In the genomic region with DNA sequence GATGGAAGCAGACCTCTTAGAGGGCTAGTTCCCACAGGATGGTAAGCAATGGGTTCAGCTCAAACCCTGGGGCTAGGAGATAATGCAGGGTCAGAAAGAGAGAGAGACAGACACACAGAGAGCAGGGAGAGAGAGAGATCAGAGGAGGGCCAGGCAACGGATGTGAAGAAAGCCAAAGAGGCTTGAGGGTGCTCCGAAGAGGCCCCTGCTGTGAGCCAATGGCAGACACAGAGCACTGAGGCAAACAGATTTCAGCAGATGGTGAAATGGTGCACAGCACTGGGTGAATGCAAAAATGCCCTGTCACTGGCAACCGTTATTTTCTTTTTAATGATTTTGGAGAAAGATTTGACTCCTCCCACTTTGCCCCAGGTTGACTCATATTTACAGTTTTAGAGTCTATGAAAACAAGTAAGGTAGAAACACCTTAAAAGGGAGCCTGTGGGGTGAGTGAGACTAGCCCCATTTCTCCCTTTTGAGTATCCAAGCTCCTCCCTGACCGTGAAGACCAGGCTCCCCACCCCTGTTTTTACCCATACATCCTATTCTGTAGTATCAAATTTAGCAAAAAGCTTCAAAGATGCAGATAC, we compare ENCODE assay signal across 24 cellular contexts. TPM values are rescaled to one million over a fixed set of nuclear protein-coding genes. Genes with fewer than 3 reads are reported as not detected.
"Had no signal": no experiment of that assay in that cellular context is flagged by ENCODE, and none has a peak within 500 bp of the region (broad histone marks: within the 10 kb centered on the region; RNA-seq: fewer than 3 reads in every experiment).

No MANE protein-coding gene starts in this region.

- H3K9me3 Mint-ChIP-seq: activated B cell treated with CpG ODN at 0.5 μM for 24 hours; central memory CD8-positive, alpha-beta T cell; endodermal cell; naive thymus-derived CD4-positive, alpha-beta T cell; neural progenitor cell; stimulated activated naive CD8-positive, alpha-beta T cell treated with anti-CD3 and anti-CD28 coated beads, Interleukin-15, amount 100 ng/mL, for 72 hours had no signal

- ATAC-seq: foreskin keratinocyte; naive thymus-derived CD4-positive, alpha-beta T cell had no signal

- H3K27ac Mint-ChIP-seq: activated B cell treated with CpG ODN at 0.5 μM for 24 hours, endodermal cell, neural progenitor cell had no signal

- DNase-seq: activated B cell treated with CpG ODN at 0.5 μM for 24 hours; activated CD4-positive, alpha-beta T cell treated with anti-CD3 and anti-CD28 coated beads, Interleukin-2, amount 50 U/mL, for 4 hours; activated gamma-delta T cell; colonic mucosa; endodermal cell; left cardiac atrium; naive thymus-derived CD4-positive, alpha-beta T cell; right cardiac atrium; stimulated activated naive CD8-positive, alpha-beta T cell treated with anti-CD3 and anti-CD28 coated beads, Interleukin-15, amount 100 ng/mL, for 72 hours; testis; upper lobe of left lung had no signal

- H3K9me3 ChIP-seq: ascending aorta, colonic mucosa, prostate gland, testis, upper lobe of left lung had no signal

- H3K4me3 ChIP-seq: ascending aorta, colonic mucosa, hepatocyte, neural progenitor cell, prostate gland, SK-N-MC, testis, upper lobe of left lung had no signal

- H3K36me3 Mint-ChIP-seq: naive thymus-derived CD4-positive, alpha-beta T cell; neural progenitor cell had no signal

- H3K4me1 Mint-ChIP-seq: activated B cell treated with CpG ODN at 0.5 μM for 24 hours; central memory CD8-positive, alpha-beta T cell had no signal

- H3K27me3 ChIP-seq: ascending aorta, colonic mucosa, hepatocyte, testis, upper lobe of left lung had no signal

- H3K36me3 ChIP-seq: ascending aorta, colonic mucosa, neural progenitor cell, prostate gland, upper lobe of left lung had no signal

- H3K27ac ChIP-seq: ascending aorta, colonic mucosa, epithelial cell of prostate, foreskin keratinocyte, hepatocyte, neural progenitor cell, SK-N-MC, testis, upper lobe of left lung had no signal

- H3K4me3 Mint-ChIP-seq: activated B cell treated with CpG ODN at 0.5 μM for 24 hours; central memory CD8-positive, alpha-beta T cell; endodermal cell; naive thymus-derived CD4-positive, alpha-beta T cell; neural progenitor cell had no signal

- H3K4me1 ChIP-seq: ascending aorta, colonic mucosa, foreskin keratinocyte, neural progenitor cell, prostate gland, testis, upper lobe of left lung had no signal

RNA-seq across cellular contexts. Expression of gene DEFB132, which starts 0.8 kb away (rescaled TPM):
- total RNA-seq: activated B cell treated with CpG ODN at 0.5 μM for 24 hours; colonic mucosa; endodermal cell; fibroblast of lung; foreskin keratinocyte; hepatocyte; lower leg skin; mucosa of gallbladder; naive thymus-derived CD4-positive, alpha-beta T cell; osteoblast; right cardiac atrium; skeletal muscle tissue; testis; upper lobe of left lung had no signal

RNA-seq across cellular contexts. Expression of gene DEFB129, which starts 31.3 kb away (rescaled TPM):
- total RNA-seq: activated B cell treated with CpG ODN at 0.5 μM for 24 hours; ascending aorta; colonic mucosa; endodermal cell; fibroblast of lung; foreskin keratinocyte; hepatocyte; left cardiac atrium; lower leg skin; mucosa of gallbladder; naive thymus-derived CD4-positive, alpha-beta T cell; osteoblast; prostate gland; right cardiac atrium; skeletal muscle tissue; testis; upper lobe of left lung had no signal
